Comparison of ENCODE assay signal across 1 cellular context in the genomic region with DNA sequence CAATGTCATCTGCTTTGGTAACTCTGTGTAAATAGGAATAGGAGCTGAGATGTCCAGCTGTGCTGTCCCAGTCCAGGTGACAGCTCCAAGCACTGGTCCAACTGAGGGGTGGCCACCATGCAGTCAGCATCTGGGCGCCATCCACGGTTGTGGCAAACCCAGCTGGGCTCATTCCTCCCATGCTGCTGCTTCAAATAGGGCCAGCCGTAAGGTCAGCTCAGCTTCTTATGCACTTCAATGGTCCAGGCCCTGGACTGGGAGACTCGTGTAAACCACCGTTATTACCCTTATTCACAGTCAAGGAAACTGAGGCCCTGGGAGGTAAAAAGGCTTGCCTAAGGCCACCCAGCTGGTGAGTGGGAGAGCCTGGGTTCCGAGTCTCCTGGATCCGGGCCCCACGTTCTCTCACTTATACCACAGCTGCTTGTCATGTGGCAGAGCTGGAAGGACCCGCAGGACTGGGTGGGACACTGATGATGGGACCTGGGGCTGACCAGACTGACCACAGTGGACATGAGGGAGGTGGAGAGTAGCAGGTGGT.
TF ChIP-seq lines count a peak whose summit lies in the region.

No MANE protein-coding gene starts in this region.

TF ChIP-seq in H1, 55 proteins besides CTCF, POLR2A, EP300 and RAD21 (continued from another document):
- TF ChIP-seq JUN (IDR thresholded peaks at IDR 0.05; ENCODE audit: low read depth, low read length): no peak
- TF ChIP-seq SRF (IDR thresholded peaks at IDR 0.05; ENCODE audit: low read depth, low read length): no peak
- TF ChIP-seq TEAD4 (IDR thresholded peaks at IDR 0.05; ENCODE audit: low read depth, low read length): no peak
- TF ChIP-seq CREB1 (IDR thresholded peaks at IDR 0.05): no peak
- no peak for TF ChIP-seq TAF7 (optimal IDR thresholded peaks at IDR 0.05; ENCODE audit: borderline replicate concordance, low read depth, low read length)
- TF ChIP-seq ASH2L (IDR thresholded peaks at IDR 0.05; ENCODE audit: low read length): no peak
- TF ChIP-seq MAFK (IDR thresholded peaks at IDR 0.05; ENCODE audit: low read depth, low read length): no peak
- no peak for TF ChIP-seq RFX5 (IDR thresholded peaks at IDR 0.05; ENCODE audit: borderline replicate concordance, low read depth, low read length)
- no peak for TF ChIP-seq TBP (IDR thresholded peaks at IDR 0.05; ENCODE audit: low read depth, low read length)
- no peak for TF ChIP-seq PHF8 (conservative IDR thresholded peaks at IDR 0.05; ENCODE audit: low read depth, low read length)
- TF ChIP-seq NANOG (IDR thresholded peaks at IDR 0.05; ENCODE audit: insufficient read depth, low read depth, low read length, poor library complexity, severe bottlenecking): no peak
- no peak for TF ChIP-seq GTF2F1 (IDR thresholded peaks at IDR 0.05; ENCODE audit: borderline replicate concordance, low read depth, low read length)
- TF ChIP-seq RNF2 (IDR thresholded peaks at IDR 0.05; ENCODE audit: borderline replicate concordance, low read depth, low read length, missing control alignments, poor library complexity, severe bottlenecking): no peak
- TF ChIP-seq CBX5 (IDR thresholded peaks at IDR 0.05; ENCODE audit: low read depth, low read length): no peak
- no peak for TF ChIP-seq SUZ12 (IDR thresholded peaks at IDR 0.05; ENCODE audit: low read length)
